Comparison of ENCODE assay signal across 12 cellular contexts in the genomic region with DNA sequence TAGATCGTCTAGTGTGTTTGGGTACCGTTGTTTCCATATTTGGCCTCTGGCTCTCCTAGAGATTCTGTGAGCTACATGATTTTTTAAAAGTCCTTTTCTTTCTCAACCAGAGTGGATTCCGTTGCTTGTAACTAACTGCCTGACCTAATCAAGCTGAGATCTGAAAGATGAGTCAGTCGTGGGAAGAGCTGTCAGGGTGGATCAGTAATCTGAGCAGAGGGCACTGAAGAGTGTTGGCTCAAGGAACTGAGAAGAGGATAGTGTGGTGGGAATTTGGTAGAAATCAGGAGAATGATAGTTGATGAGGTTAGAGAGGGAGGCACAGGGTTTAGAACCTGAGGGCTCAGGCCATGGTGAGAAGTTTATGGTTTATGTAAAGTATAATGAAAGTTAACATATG. TPM values are rescaled to one million over a fixed set of nuclear protein-coding genes. Genes with fewer than 3 reads are reported as not detected.
A peak's percentile ranks its signal among the peaks of the same experiment; 100 is the strongest.
DNase-seq lines count a peak whose midpoint lies in the region; ATAC-seq, FAIRE-seq and TF ChIP-seq lines count a peak whose summit lies in the region.
"Had no signal": no experiment of that assay in that cellular context is flagged by ENCODE, and none has a peak within 500 bp of the region (broad histone marks: within the 10 kb centered on the region; RNA-seq: fewer than 3 reads in every experiment).

No MANE protein-coding gene starts in this region.

- no peaks in the 10 kb centered on the region for H4K20me1 ChIP-seq in H9 (ENCODE audit: control insufficient read depth, insufficient read depth, insufficient read length)

- no peaks in the 10 kb centered on the region for H3K9me3 Mint-ChIP-seq in H9
- no peaks in the 10 kb centered on the region for H3K9me3 Mint-ChIP-seq in activated T-helper 17 cell treated with anti-CD3 and anti-CD28 coated beads, Interleukin-2, amount 50 U/mL, for 72 hours

- no peak for FAIRE-seq in GM19239 (lab: Jason Lieb, UNC)

- H2BK15ac ChIP-seq in H9 (ENCODE audit: low read depth, low read length): no peak overlapping the region

- peak overlapping the region in 2 of 3 experiments; percentile 1 to 46; a peak in 2 of 7 replicates for H3K27ac Mint-ChIP-seq in H9
- peak overlapping the region; percentile 31 for H3K27ac Mint-ChIP-seq in activated T-helper 17 cell treated with anti-CD3 and anti-CD28 coated beads, Interleukin-2, amount 50 U/mL, for 72 hours

- DNase-seq in H9 (no peak), kidney tubule cell (ENCODE audit: low spot score) (peak; percentile 65), middle frontal gyrus (ENCODE audit: extremely low spot score, low spot score) (no peak), NCI-H1105 treated with DMSO at 0.1 percent for 48 hours (lab: John Stamatoyannopoulos, UW) (no peak), DMS79 (lab: John Stamatoyannopoulos, UW) (no peak), GM19239 (ENCODE audit: insufficient read length, low spot score) (no peak)
- DNase-seq: amygdala, Calu3 had no signal

- no peak overlapping the region for H2BK120ac ChIP-seq in H9 (ENCODE audit: low read depth, low read length, poor library complexity, severe bottlenecking)

- no peak overlapping the region for H2AFZ ChIP-seq in ACC112 (ENCODE audit: low read length, unreplicated experiment)
- H2AFZ ChIP-seq in H9 (ENCODE audit: low read length): no peak overlapping the region

- H2AK5ac ChIP-seq in H9 (ENCODE audit: insufficient read length, low read length): no peak overlapping the region

- H3K4me2 ChIP-seq in H9 (ENCODE audit: insufficient read depth, insufficient read length, low read length): no peak overlapping the region

- no peak overlapping the region for H4K91ac ChIP-seq in H9 (ENCODE audit: insufficient read length, low read depth, low read length)

- H3K9ac ChIP-seq in H9 (ENCODE audit: extremely low read depth, insufficient read length, low read length): no peak overlapping the region

- peaks cover 7% of the 10 kb centered on the region for H3K23me2 ChIP-seq in H9 (ENCODE audit: insufficient read length, low read depth, low read length, poor library complexity, severe bottlenecking)

- H2BK20ac ChIP-seq in H9 (ENCODE audit: low read depth, low read length, poor library complexity, severe bottlenecking): no peak overlapping the region

- no peak overlapping the region for H3K4me3 Mint-ChIP-seq in H9
- H3K4me3 Mint-ChIP-seq in activated T-helper 17 cell treated with anti-CD3 and anti-CD28 coated beads, Interleukin-2, amount 50 U/mL, for 72 hours: peak overlapping the region; percentile 22

- no peak overlapping the region for H3K4me3 ChIP-seq in ACC112 (ENCODE audit: low read depth, low read length)
- H3K4me3 ChIP-seq: right atrium auricular region, suprapubic skin had no signal

- no peaks in the 10 kb centered on the region for H3K27me3 Mint-ChIP-seq in H9 (ENCODE audit: low read depth)
- no peaks in the 10 kb centered on the region for H3K27me3 Mint-ChIP-seq in activated T-helper 17 cell treated with anti-CD3 and anti-CD28 coated beads, Interleukin-2, amount 50 U/mL, for 72 hours

- H2BK5ac ChIP-seq in H9 (ENCODE audit: insufficient read length, low read length): no peak overlapping the region

- no peak overlapping the region for H3K18ac ChIP-seq in H9 (ENCODE audit: insufficient read length, low read depth, low read length)

- no peaks in the 10 kb centered on the region for H3K79me1 ChIP-seq in H9 (ENCODE audit: insufficient read depth, low read depth, low read length, poor library complexity, severe bottlenecking)

- H3T11ph ChIP-seq in H9 (ENCODE audit: low read length): no peak overlapping the region

- H3K4me1 ChIP-seq in ACC112 (ENCODE audit: control insufficient read depth, insufficient read depth, low read length, unreplicated experiment) (peaks cover 21% of the 10 kb centered on the region), H9 (ENCODE audit: insufficient read depth, low read length) (peaks cover 3% of the 10 kb centered on the region; the same call in 1 of the 2 replicates)

- H3K56ac ChIP-seq in H9 (ENCODE audit: insufficient read length, low read depth, low read length): no peak overlapping the region

- H3K4me1 Mint-ChIP-seq in H9: peaks cover 51 to 59% of the 10 kb centered on the region in 2 experiments
- peaks cover 52% of the 10 kb centered on the region for H3K4me1 Mint-ChIP-seq in activated T-helper 17 cell treated with anti-CD3 and anti-CD28 coated beads, Interleukin-2, amount 50 U/mL, for 72 hours

- no peak overlapping the region for H2BK12ac ChIP-seq in H9 (ENCODE audit: insufficient read length, low read depth, low read length)

- H3K36me3 ChIP-seq in ACC112 (ENCODE audit: insufficient read depth, low read length): no peaks in the 10 kb centered on the region
- H3K36me3 ChIP-seq: suprapubic skin had no signal

- H3K27me3 ChIP-seq in ACC112 (ENCODE audit: insufficient read depth, low read length) (no peaks in the 10 kb centered on the region), H9 (ENCODE audit: insufficient read depth, low read length) (no peaks in the 10 kb centered on the region)
- H3K27me3 ChIP-seq: right atrium auricular region, suprapubic skin had no signal

- no peak overlapping the region for H3K14ac ChIP-seq in H9 (ENCODE audit: insufficient read depth, low read length)

- H3K9me3 ChIP-seq in H9 (ENCODE audit: control insufficient read depth, low read depth, low read length): no peaks in the 10 kb centered on the region
- H3K9me3 ChIP-seq: right atrium auricular region, suprapubic skin had no signal

- no CpG with 5 or more reads among the region's 4 CpGs for WGBS in H9 (ENCODE audit: extremely low coverage, insufficient read length, low lambda C conversion rate)

- ATAC-seq in activated T-helper 17 cell treated with anti-CD3 and anti-CD28 coated beads, Interleukin-2, amount 50 U/mL, for 72 hours (replicated peaks): peak; percentile 67

- no peak for TF ChIP-seq CTCF in H9 (conservative IDR thresholded peaks at IDR 0.05)

- no peak overlapping the region for H3K23ac ChIP-seq in H9 (ENCODE audit: insufficient read length, low read depth, low read length)

- H3K27ac ChIP-seq in ACC112 (ENCODE audit: low read depth, low read length) (peak overlapping the region; percentile 22; the same call in 1 of the 2 replicates), H9 (ENCODE audit: insufficient read length, low read depth, low read length) (no peak overlapping the region)
- H3K27ac ChIP-seq: right atrium auricular region had no signal

- no peak overlapping the region for H4K5ac ChIP-seq in H9 (ENCODE audit: insufficient read length, low read depth, low read length)

- H3K79me2 ChIP-seq in ACC112 (ENCODE audit: control insufficient read depth, insufficient read depth, low read length, unreplicated experiment): peaks cover 8% of the 10 kb centered on the region
- H3K79me2 ChIP-seq in H9 (ENCODE audit: insufficient read depth, low read length): no peaks in the 10 kb centered on the region

- peaks cover 0 to 9% (median 6%) of the 10 kb centered on the region in 3 experiments; a peak in 3 of 7 replicates for H3K36me3 Mint-ChIP-seq in H9 (ENCODE audit: insufficient read depth in 1 of 3, low read depth in 3 of 3)
- peaks cover 59% of the 10 kb centered on the region for H3K36me3 Mint-ChIP-seq in activated T-helper 17 cell treated with anti-CD3 and anti-CD28 coated beads, Interleukin-2, amount 50 U/mL, for 72 hours (ENCODE audit: low read depth)

- H4K8ac ChIP-seq in H9 (replicated peaks; ENCODE audit: insufficient read length, low read depth, low read length): no peak overlapping the region

- no peak overlapping the region for H3K4ac ChIP-seq in H9 (ENCODE audit: low read depth, low read length)

RNA-seq across cellular contexts. Expression of gene TRAF5, which starts 52.2 kb away (rescaled TPM):
- total RNA-seq in H9 (2021): 16.8 and 19.1 TPM in 2 replicates
- total RNA-seq in activated T-helper 17 cell treated with anti-CD3 and anti-CD28 coated beads, Interleukin-2, amount 50 U/mL, for 72 hours: 10 to 100 TPM; 50.7 to 54.8 TPM
